Comparison of ENCODE assay signal across 11 cellular contexts in the genomic region with DNA sequence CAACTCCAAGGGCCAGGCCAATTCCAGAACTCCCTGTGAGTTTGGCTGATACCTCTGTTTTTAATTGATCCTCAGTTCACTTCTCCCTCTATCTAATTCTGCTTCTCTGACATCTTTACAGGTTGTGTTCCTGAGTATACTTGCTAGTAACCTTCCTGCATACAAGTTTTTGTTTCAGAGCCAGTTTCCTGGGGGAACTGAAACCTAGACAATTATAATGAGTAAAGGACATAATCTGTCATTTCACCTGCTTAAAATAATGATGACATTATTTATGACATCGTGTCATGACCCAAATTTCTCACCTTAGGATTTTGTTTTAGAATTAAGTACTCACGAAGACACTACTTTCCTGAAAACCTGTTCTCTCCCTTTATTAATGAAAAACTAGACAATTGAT. TPM values are rescaled to one million over a fixed set of nuclear protein-coding genes. Genes with fewer than 3 reads are reported as not detected.
DNase-seq lines count a peak whose midpoint lies in the region; ATAC-seq and TF ChIP-seq lines count a peak whose summit lies in the region.
"Had no signal": no experiment of that assay in that cellular context is flagged by ENCODE, and none has a peak within 500 bp of the region (broad histone marks: within the 10 kb centered on the region; RNA-seq: fewer than 3 reads in every experiment).

No MANE protein-coding gene starts in this region.

- ATAC-seq in GM18858 (IDR thresholded peaks at IDR 0.05; ENCODE audit: unreplicated experiment) (peak; percentile 60), GM21529 (IDR thresholded peaks at IDR 0.05; ENCODE audit: unreplicated experiment) (peak; percentile 63), HG03280 (IDR thresholded peaks at IDR 0.05; ENCODE audit: unreplicated experiment) (peak; percentile 66)
- ATAC-seq: HepG2 had no signal

- H3K4me3 ChIP-seq in esophagus squamous epithelium (no peak overlapping the region), coronary artery (no peak overlapping the region)
- H3K4me3 ChIP-seq: uterus had no signal

- H3K27ac ChIP-seq in esophagus squamous epithelium: peak overlapping the region; percentile 10 to 65 (median 38)
- no peak overlapping the region for H3K27ac ChIP-seq in coronary artery
- H3K27ac ChIP-seq: uterus had no signal

- DNase-seq in esophagus squamous epithelium (lab: John Stamatoyannopoulos, UW) (no peak), coronary artery (ENCODE audit: low spot score) (no peak), AG08395 (ENCODE audit: low spot score) (no peak), activated T-cell treated with anti-CD3 and anti-CD28 coated beads for 4 hours (no peak), NCI-H524 (lab: John Stamatoyannopoulos, UW) (no peak)
- DNase-seq: NCI-H69, uterus had no signal

- H3K9me3 ChIP-seq in esophagus squamous epithelium: no peaks in the 10 kb centered on the region
- H3K9me3 ChIP-seq: uterus had no signal

- no peak for TF ChIP-seq POLR2A in esophagus squamous epithelium (IDR thresholded peaks at IDR 0.05)

- WGBS in esophagus squamous epithelium, 2 donors: 71 to 74% methylated on average over 2 of the region's 2 CpGs

- no peaks in the 10 kb centered on the region for H3K27me3 ChIP-seq in esophagus squamous epithelium
- H3K27me3 ChIP-seq: uterus had no signal

- peaks cover 0 to 26% (median 5%) of the 10 kb centered on the region in 3 donors for H3K4me1 ChIP-seq in esophagus squamous epithelium
- H3K4me1 ChIP-seq: uterus had no signal

- TF ChIP-seq CTCF in esophagus squamous epithelium (IDR thresholded peaks at IDR 0.05): no peak
- no peak for TF ChIP-seq CTCF in coronary artery (IDR thresholded peaks at IDR 0.05)

- intact Hi-C loops in esophagus squamous epithelium (cut with DNase I): no loop called here

- H3K36me3 ChIP-seq in esophagus squamous epithelium: no peaks in the 10 kb centered on the region
- H3K36me3 ChIP-seq: uterus had no signal

RNA-seq across cellular contexts. Expression of a gene that starts 12.5 kb away (rescaled TPM):
- 100 to 1,000 TPM in 3 of 4 donors, 10 to 100 TPM in 1; 80.9 to 167 (median 130) TPM for total RNA-seq in esophagus squamous epithelium

Comparison
In these comparisons a context has a peak if more than half of its experiments do, and no peak if none do; other contexts are left out.
1. H3K27ac ChIP-seq: peak in esophagus squamous epithelium (4 of 4); none in coronary artery (0 of 2).
2. Peak in every context shown above with its lines, with median percentiles within 50 percentile points of each other: ATAC-seq.